In the genomic region with DNA sequence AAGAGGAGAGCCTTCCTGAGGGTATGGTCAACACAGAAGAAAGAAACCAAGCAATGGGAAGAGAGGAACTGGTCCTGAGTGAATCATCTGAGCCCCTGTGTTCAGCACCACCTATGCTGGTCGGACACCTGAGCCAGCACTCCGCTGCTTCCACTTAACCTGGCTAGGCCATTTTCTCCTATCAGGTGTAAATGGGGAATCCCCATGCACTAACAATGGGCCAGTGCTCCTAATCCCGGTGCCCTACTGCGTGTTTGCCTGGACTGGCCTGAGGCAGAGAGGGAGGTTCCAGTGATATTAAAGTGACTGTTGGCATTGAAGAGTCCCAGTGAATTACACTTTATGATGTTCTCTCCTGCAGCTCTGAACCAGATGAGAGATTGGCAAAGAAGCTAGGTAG, we compare ENCODE assay signal across 16 cellular contexts. TPM values are rescaled to one million over a fixed set of nuclear protein-coding genes. Genes with fewer than 3 reads are reported as not detected.
"Had no signal": no experiment of that assay in that cellular context is flagged by ENCODE, and none has a peak within 500 bp of the region (broad histone marks: within the 10 kb centered on the region; RNA-seq: fewer than 3 reads in every experiment).

No MANE protein-coding gene starts in this region.

- H3K36me3 Mint-ChIP-seq: natural killer cell had no signal

- H3K36me3 ChIP-seq: breast epithelium, lower lobe of right lung, neutrophil, SJSA1, upper lobe of right lung had no signal

- H3K9me3 ChIP-seq: breast epithelium, lower lobe of right lung, neutrophil, SJSA1, upper lobe of right lung had no signal

- H3K4me3 ChIP-seq: breast epithelium, lower lobe of right lung, SJSA1, smooth muscle cell, upper lobe of right lung had no signal

- H3K9me3 Mint-ChIP-seq: dendritic cell treated with granulocyte-macrophage colony-stimulating factor and Interleukin-4, amounts not matched to agents 40 ng/mL and 50 ng/mL, for 4 days; natural killer cell; T-helper 1 cell treated with Interleukin-12 subunit alpha and Interleukin-12 subunit beta and Interleukin-4 antibody, amounts not matched to agents 30 μg/mL and 1 μg/mL, for 36 hours had no signal

- H3K4me3 Mint-ChIP-seq: dendritic cell treated with granulocyte-macrophage colony-stimulating factor and Interleukin-4, amounts not matched to agents 40 ng/mL and 50 ng/mL, for 4 days; natural killer cell; T-helper 1 cell treated with Interleukin-12 subunit alpha and Interleukin-12 subunit beta and Interleukin-4 antibody, amounts not matched to agents 30 μg/mL and 1 μg/mL, for 36 hours had no signal

- H3K27me3 ChIP-seq: breast epithelium, upper lobe of right lung had no signal

- H3K4me1 Mint-ChIP-seq: natural killer cell had no signal

- H3K27ac Mint-ChIP-seq: dendritic cell treated with granulocyte-macrophage colony-stimulating factor and Interleukin-4, amounts not matched to agents 40 ng/mL and 50 ng/mL, for 4 days; natural killer cell; T-helper 1 cell treated with Interleukin-12 subunit alpha and Interleukin-12 subunit beta and Interleukin-4 antibody, amounts not matched to agents 30 μg/mL and 1 μg/mL, for 36 hours had no signal

- ATAC-seq: lower lobe of right lung, natural killer cell, upper lobe of right lung had no signal

- DNase-seq: activated CD4-positive, alpha-beta T cell treated with anti-CD3 and anti-CD28 coated beads for 48 hours; activated naive CD4-positive, alpha-beta T cell treated with Interleukin-2 at 50 U/mL for 16 hours; effector CD8-positive, alpha-beta T cell; lower lobe of right lung; natural killer cell; stimulated activated CD4-positive, alpha-beta T cell treated with anti-CD3 and anti-CD28 coated beads, Interleukin-4, amount 100 ng/mL, for 1 hour; upper lobe of right lung had no signal

RNA-seq across cellular contexts. Expression of gene TMEM92, which starts 37.2 kb away (rescaled TPM):
- total RNA-seq: activated CD8-positive, alpha-beta memory T cell treated with anti-CD3 and anti-CD28 coated beads for 36 hours; endothelial cell of umbilical vein; fibroblast of villous mesenchyme; natural killer cell had no signal
